Comparison of ENCODE assay signal across 9 cellular contexts in the genomic region with DNA sequence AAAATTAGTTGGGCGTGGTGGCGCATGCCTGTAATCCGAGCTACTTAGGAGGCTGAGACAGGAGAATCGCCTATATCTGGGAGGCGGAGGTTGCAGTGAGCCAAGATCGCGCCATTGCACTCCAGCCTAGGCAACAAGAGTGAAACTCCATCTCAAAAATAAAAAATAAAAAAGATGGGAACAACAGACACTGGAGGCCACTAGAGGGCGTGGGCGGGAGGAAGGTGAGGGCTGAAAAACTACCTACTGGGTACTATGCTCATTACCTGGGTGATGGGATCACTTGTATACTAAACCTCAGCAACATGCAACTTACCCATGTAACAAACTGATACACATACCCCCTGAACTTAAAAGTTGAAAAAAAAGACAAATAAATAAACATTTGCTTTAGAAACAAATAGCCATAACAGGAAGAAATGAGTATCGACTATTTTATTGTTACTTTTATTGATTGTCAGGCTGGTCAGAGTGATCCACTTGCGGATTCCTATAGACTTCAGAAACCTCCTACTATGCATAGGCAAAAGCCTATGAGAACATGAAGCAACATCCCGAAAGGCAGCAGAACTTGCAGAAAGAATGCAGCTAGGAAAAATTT.
A peak's percentile ranks its signal among the peaks of the same experiment; 100 is the strongest.
DNase-seq lines count a peak whose midpoint lies in the region; ATAC-seq and TF ChIP-seq lines count a peak whose summit lies in the region.
"Had no signal": no experiment of that assay in that cellular context is flagged by ENCODE, and none has a peak within 500 bp of the region (broad histone marks: within the 10 kb centered on the region; RNA-seq: fewer than 3 reads in every experiment).

No MANE protein-coding gene starts in this region.

- H3K4me1 Mint-ChIP-seq in T-helper 2 cell treated with Interferon-gamma antibody and Interleukin-4, amounts not matched to agents 5 μg/mL and 100 μg/mL, for 36 hours (ENCODE audit: low read depth) = peaks cover 23% of the 10 kb centered on the region

- H3K36me3 Mint-ChIP-seq in T-helper 2 cell treated with Interferon-gamma antibody and Interleukin-4, amounts not matched to agents 5 μg/mL and 100 μg/mL, for 36 hours (ENCODE audit: low read depth) = peaks cover 2% of the 10 kb centered on the region

- H3K36me3 ChIP-seq in adrenal gland (replicated peaks in 1 of 2) = no peaks in the 10 kb centered on the region

- TF ChIP-seq RAD21 in Ishikawa (IDR thresholded peaks at IDR 0.05; ENCODE audit: low read depth) = peak; percentile 57

- peak; percentile 29 for DNase-seq in DMS53 (lab: John Stamatoyannopoulos, UW)
- no peak for DNase-seq in DMS53 treated with DMSO at 0.1 percent for 48 hours (lab: John Stamatoyannopoulos, UW; ENCODE audit: unreplicated experiment)
- no peak for DNase-seq in adrenal gland
- DNase-seq in mucosa of gallbladder (ENCODE audit: low spot score) = peak; percentile 8
- no peak for DNase-seq in T-helper 2 cell treated with Interferon-gamma antibody and Interleukin-4, amounts not matched to agents 5 μg/mL and 100 μg/mL, for 36 hours (ENCODE audit: low spot score)
- DNase-seq: NCI-H2081 treated with DMSO at 0.1 percent for 48 hours had no signal

- 69 to 83% (median 79%) methylated on average over 12 of the region's 12 CpGs for WGBS in adrenal gland, 4 donors

- H3K27me3 Mint-ChIP-seq in T-helper 2 cell treated with Interferon-gamma antibody and Interleukin-4, amounts not matched to agents 5 μg/mL and 100 μg/mL, for 36 hours (ENCODE audit: low read depth) = peaks cover 5% of the 10 kb centered on the region

- H3K4me3 ChIP-seq in adrenal gland = no peak overlapping the region

- H3K27ac ChIP-seq in adrenal gland = no peak overlapping the region

- intact Hi-C loops in adrenal gland (cut with DNase I) = no loop called here

- no peaks in the 10 kb centered on the region for H3K4me1 ChIP-seq in adrenal gland (replicated peaks in 1 of 2)

- TF ChIP-seq EP300 in Ishikawa (IDR thresholded peaks at IDR 0.05; ENCODE audit: borderline replicate concordance) = no peak

- ATAC-seq in GM21723 (IDR thresholded peaks at IDR 0.05; ENCODE audit: unreplicated experiment) = no peak
- no peak for ATAC-seq in activated CD4-positive, CD25-positive, alpha-beta regulatory T cell treated with anti-CD3 and anti-CD28 coated beads, Interleukin-2, amount 50 U/mL, for 24 hours

- H3K4me3 Mint-ChIP-seq in T-helper 2 cell treated with Interferon-gamma antibody and Interleukin-4, amounts not matched to agents 5 μg/mL and 100 μg/mL, for 36 hours = no peak overlapping the region

- TF ChIP-seq POLR2A in adrenal gland (IDR thresholded peaks at IDR 0.05) = no peak

- no peaks in the 10 kb centered on the region for H3K9me3 ChIP-seq in adrenal gland (replicated peaks in 1 of 3)

- peak; percentile 15 to 56 (median 52) for TF ChIP-seq CTCF in adrenal gland (IDR thresholded peaks at IDR 0.05)

- H3K27me3 ChIP-seq in adrenal gland = no peaks in the 10 kb centered on the region

- peaks cover 9% of the 10 kb centered on the region for H3K9me3 Mint-ChIP-seq in T-helper 2 cell treated with Interferon-gamma antibody and Interleukin-4, amounts not matched to agents 5 μg/mL and 100 μg/mL, for 36 hours

- no peak overlapping the region for H3K27ac Mint-ChIP-seq in T-helper 2 cell treated with Interferon-gamma antibody and Interleukin-4, amounts not matched to agents 5 μg/mL and 100 μg/mL, for 36 hours

TF ChIP-seq in Ishikawa, 13 proteins besides CTCF, POLR2A, EP300 and RAD21:
- TF ChIP-seq, protein P1, sequence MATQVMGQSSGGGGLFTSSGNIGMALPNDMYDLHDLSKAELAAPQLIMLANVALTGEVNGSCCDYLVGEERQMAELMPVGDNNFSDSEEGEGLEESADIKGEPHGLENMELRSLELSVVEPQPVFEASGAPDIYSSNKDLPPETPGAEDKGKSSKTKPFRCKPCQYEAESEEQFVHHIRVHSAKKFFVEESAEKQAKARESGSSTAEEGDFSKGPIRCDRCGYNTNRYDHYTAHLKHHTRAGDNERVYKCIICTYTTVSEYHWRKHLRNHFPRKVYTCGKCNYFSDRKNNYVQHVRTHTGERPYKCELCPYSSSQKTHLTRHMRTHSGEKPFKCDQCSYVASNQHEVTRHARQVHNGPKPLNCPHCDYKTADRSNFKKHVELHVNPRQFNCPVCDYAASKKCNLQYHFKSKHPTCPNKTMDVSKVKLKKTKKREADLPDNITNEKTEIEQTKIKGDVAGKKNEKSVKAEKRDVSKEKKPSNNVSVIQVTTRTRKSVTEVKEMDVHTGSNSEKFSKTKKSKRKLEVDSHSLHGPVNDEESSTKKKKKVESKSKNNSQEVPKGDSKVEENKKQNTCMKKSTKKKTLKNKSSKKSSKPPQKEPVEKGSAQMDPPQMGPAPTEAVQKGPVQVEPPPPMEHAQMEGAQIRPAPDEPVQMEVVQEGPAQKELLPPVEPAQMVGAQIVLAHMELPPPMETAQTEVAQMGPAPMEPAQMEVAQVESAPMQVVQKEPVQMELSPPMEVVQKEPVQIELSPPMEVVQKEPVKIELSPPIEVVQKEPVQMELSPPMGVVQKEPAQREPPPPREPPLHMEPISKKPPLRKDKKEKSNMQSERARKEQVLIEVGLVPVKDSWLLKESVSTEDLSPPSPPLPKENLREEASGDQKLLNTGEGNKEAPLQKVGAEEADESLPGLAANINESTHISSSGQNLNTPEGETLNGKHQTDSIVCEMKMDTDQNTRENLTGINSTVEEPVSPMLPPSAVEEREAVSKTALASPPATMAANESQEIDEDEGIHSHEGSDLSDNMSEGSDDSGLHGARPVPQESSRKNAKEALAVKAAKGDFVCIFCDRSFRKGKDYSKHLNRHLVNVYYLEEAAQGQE (IDR thresholded peaks at IDR 0.05; ENCODE audit: low read depth) = no peak
- TF ChIP-seq CREB1 (IDR thresholded peaks at IDR 0.05; ENCODE audit: low read depth) = no peak
- no peak for TF ChIP-seq TCF12 (IDR thresholded peaks at IDR 0.05; ENCODE audit: low read depth)
- TF ChIP-seq TAF1 (IDR thresholded peaks at IDR 0.05; ENCODE audit: low read depth) = no peak
- TF ChIP-seq, protein P2, sequence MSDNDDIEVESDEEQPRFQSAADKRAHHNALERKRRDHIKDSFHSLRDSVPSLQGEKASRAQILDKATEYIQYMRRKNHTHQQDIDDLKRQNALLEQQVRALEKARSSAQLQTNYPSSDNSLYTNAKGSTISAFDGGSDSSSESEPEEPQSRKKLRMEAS (IDR thresholded peaks at IDR 0.05) = no peak
- TF ChIP-seq TEAD4 (IDR thresholded peaks at IDR 0.05) = no peak
- TF ChIP-seq NFIC (IDR thresholded peaks at IDR 0.05) = no peak
- TF ChIP-seq CEBPB (IDR thresholded peaks at IDR 0.05) = no peak
- TF ChIP-seq YY1 (IDR thresholded peaks at IDR 0.05; ENCODE audit: low read depth) = no peak
- no peak for TF ChIP-seq EGR1 (IDR thresholded peaks at IDR 0.05)
- TF ChIP-seq FOXM1 (IDR thresholded peaks at IDR 0.05; ENCODE audit: borderline replicate concordance, low read depth) = no peak
- TF ChIP-seq, protein P3, sequence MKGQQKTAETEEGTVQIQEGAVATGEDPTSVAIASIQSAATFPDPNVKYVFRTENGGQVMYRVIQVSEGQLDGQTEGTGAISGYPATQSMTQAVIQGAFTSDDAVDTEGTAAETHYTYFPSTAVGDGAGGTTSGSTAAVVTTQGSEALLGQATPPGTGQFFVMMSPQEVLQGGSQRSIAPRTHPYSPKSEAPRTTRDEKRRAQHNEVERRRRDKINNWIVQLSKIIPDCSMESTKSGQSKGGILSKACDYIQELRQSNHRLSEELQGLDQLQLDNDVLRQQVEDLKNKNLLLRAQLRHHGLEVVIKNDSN (IDR thresholded peaks at IDR 0.05) = no peak
- no peak for TF ChIP-seq ZBTB7A (IDR thresholded peaks at IDR 0.05; ENCODE audit: low read depth)
TF ChIP-seq in Ishikawa: peak in this region for 0.

Comparison
In these comparisons a context has a peak if more than half of its experiments do, and no peak if none do; other contexts are left out.
1. DNase-seq: peak in DMS53 (single experiment) and mucosa of gallbladder (single experiment); none in DMS53 treated with DMSO at 0.1 percent for 48 hours (single experiment), adrenal gland (0 of 7) and T-helper 2 cell treated with Interferon-gamma antibody and Interleukin-4, amounts not matched to agents 5 μg/mL and 100 μg/mL, for 36 hours (single experiment).